In the genomic region with DNA sequence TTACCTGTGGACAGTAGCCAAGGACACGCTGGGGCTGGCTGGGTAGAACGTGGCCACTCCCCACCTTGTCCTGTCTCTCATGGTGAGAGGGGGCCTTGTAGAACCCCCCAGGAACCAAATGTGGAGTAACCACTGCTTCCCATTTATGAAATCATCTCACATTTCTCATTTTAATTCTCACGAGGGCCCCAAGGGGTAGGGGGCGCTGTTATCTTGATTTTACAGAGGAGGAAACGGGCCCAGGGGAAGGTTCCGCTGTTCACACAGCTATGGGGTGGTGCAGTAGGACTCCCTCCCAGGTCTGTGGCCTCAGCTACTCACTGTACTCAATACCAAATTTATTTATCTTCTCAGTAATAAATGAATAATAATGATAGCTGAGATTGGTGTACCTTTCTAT, we compare ENCODE assay signal across 9 cellular contexts. TPM values are rescaled to one million over a fixed set of nuclear protein-coding genes. Genes with fewer than 3 reads are reported as not detected.
DNase-seq lines count a peak whose midpoint lies in the region; TF ChIP-seq lines count a peak whose summit lies in the region.
"Had no signal": no experiment of that assay in that cellular context is flagged by ENCODE, and none has a peak within 500 bp of the region (broad histone marks: within the 10 kb centered on the region; RNA-seq: fewer than 3 reads in every experiment).

No MANE protein-coding gene starts in this region.

- H3K27ac ChIP-seq in CD4-positive, alpha-beta memory T cell (ENCODE audit: low read depth, low read length), result no peak overlapping the region
- no peak overlapping the region for H3K27ac ChIP-seq in neuronal stem cell (replicated peaks; ENCODE audit: low read length)
- H3K27ac ChIP-seq in coronary artery, result no peak overlapping the region

- DNase-seq in CD4-positive, alpha-beta memory T cell, result peak; percentile 71 to 73 (median 73)
- DNase-seq in Kasumi-1 (lab: John Stamatoyannopoulos, UW) (peak; percentile 68 to 74), neuronal stem cell (ENCODE audit: low spot score) (no peak), SK-N-DZ (ENCODE audit: low spot score) (no peak), NCI-H187 treated with DMSO at 0.1 percent for 48 hours (lab: John Stamatoyannopoulos, UW) (no peak), coronary artery (ENCODE audit: low spot score) (no peak)
- peak; percentile 76 for DNase-seq in activated CD4-positive, alpha-beta T cell treated with anti-CD3 and anti-CD28 coated beads, Interleukin-2, amount 50 U/mL, for 1 hour
- DNase-seq in effector CD8-positive, alpha-beta T cell (lab: John Stamatoyannopoulos, UW), result peak; percentile 48

- no CpG with 5 or more reads among the region's 6 CpGs for WGBS in neuronal stem cell (ENCODE audit: extremely low coverage in 2 of 2, insufficient read length in 2 of 2, insufficient replicate concordance in 1 of 2), 2 donors

- H2AK5ac ChIP-seq in neuronal stem cell (ENCODE audit: low read depth, low read length), result no peak overlapping the region

- H3K27me3 ChIP-seq in CD4-positive, alpha-beta memory T cell (ENCODE audit: insufficient read depth, low read length), result no peaks in the 10 kb centered on the region
- H3K27me3 ChIP-seq in neuronal stem cell (ENCODE audit: control insufficient read depth in 3 of 3, insufficient read depth in 3 of 3, low read depth in 1 of 3, low read length in 3 of 3), result peaks cover 0 to 43% (median 3%) of the 10 kb centered on the region in 3 experiments

- H4K8ac ChIP-seq in neuronal stem cell (ENCODE audit: low read depth, low read length), result no peak overlapping the region

- POLR2A ChIA-PET in CD4-positive, alpha-beta memory T cell (lab: Charles Lee; ENCODE audit: partially characterized antibody), result interaction anchor here (1.2 to 2.0 kb wide), 5 partner anchors 19 to 148 kb away, joined by 4 to 7 read pairs (median 6); a partner anchor contains a TSS

- H3K4me3 Mint-ChIP-seq in CD4-positive, alpha-beta memory T cell, result no peak overlapping the region

- H3K9ac ChIP-seq in neuronal stem cell (ENCODE audit: low read depth, low read length, poor library complexity), result no peak overlapping the region

- H3K18ac ChIP-seq in neuronal stem cell (ENCODE audit: low read length), result peak overlapping the region; percentile 70

- H3K9me3 ChIP-seq in CD4-positive, alpha-beta memory T cell (ENCODE audit: control insufficient read depth in 1 of 2, low read length in 2 of 2), result no peaks in the 10 kb centered on the region
- H3K9me3 ChIP-seq in neuronal stem cell (replicated peaks in 1 of 2; ENCODE audit: control insufficient read depth in 2 of 2, insufficient read depth in 1 of 2, low read depth in 1 of 2, low read length in 2 of 2), result no peaks in the 10 kb centered on the region
- H3K9me3 ChIP-seq: HAP-1 had no signal

- H3K4me1 ChIP-seq in CD4-positive, alpha-beta memory T cell (ENCODE audit: insufficient read depth, low read length), result peaks cover 34% of the 10 kb centered on the region
- peaks cover 0 to 5% of the 10 kb centered on the region in 2 donors for H3K4me1 ChIP-seq in neuronal stem cell (ENCODE audit: control insufficient read depth in 2 of 2, insufficient read depth in 1 of 2, low read depth in 1 of 2, low read length in 2 of 2)
- H3K4me1 ChIP-seq: HAP-1 had no signal

- no peaks in the 10 kb centered on the region for H3K36me3 ChIP-seq in CD4-positive, alpha-beta memory T cell (ENCODE audit: insufficient read depth, low read length)
- H3K36me3 ChIP-seq in neuronal stem cell (replicated peaks in 1 of 2; ENCODE audit: control insufficient read depth in 2 of 2, insufficient read depth in 2 of 2, low read length in 2 of 2), result no peaks in the 10 kb centered on the region
- H3K36me3 ChIP-seq: HAP-1 had no signal

- no peak overlapping the region for H2BK5ac ChIP-seq in neuronal stem cell (ENCODE audit: low read length)

- H3K4ac ChIP-seq in neuronal stem cell (ENCODE audit: low read length), result no peak overlapping the region

- intact Hi-C loops in CD4-positive, alpha-beta memory T cell (cut with micrococcal nuclease), result loop anchor here (1.0 to 2.0 kb wide), 3 partner anchors 39 to 149 kb away; a partner anchor contains a TSS

- H3K9me3 Mint-ChIP-seq in CD4-positive, alpha-beta memory T cell, result no peaks in the 10 kb centered on the region

- H3K4me1 Mint-ChIP-seq in CD4-positive, alpha-beta memory T cell, result peaks cover 22 to 55% (median 37%) of the 10 kb centered on the region in 4 donors

- H3K4me2 ChIP-seq in neuronal stem cell (ENCODE audit: insufficient read depth, low read length, poor library complexity, severe bottlenecking), result no peak overlapping the region

- CTCF ChIA-PET in CD4-positive, alpha-beta memory T cell (lab: Charles Lee; ENCODE audit: partially characterized antibody), result interaction anchor here (0.6 to 6.0 kb wide), 25 partner anchors 9 to 272 kb away, joined by 3 to 90 read pairs (median 4); a partner anchor contains a TSS

- H3K79me1 ChIP-seq in neuronal stem cell (ENCODE audit: low read depth, low read length), result no peaks in the 10 kb centered on the region

- peak overlapping the region; percentile 68 to 92 (median 87) for H3K27ac Mint-ChIP-seq in CD4-positive, alpha-beta memory T cell

- peak overlapping the region; percentile 66 for H4K91ac ChIP-seq in neuronal stem cell (ENCODE audit: low read depth, low read length, poor library complexity)

- no peaks in the 10 kb centered on the region for H3K36me3 Mint-ChIP-seq in CD4-positive, alpha-beta memory T cell

- no peak overlapping the region for H3K23ac ChIP-seq in neuronal stem cell (ENCODE audit: low read depth, low read length, poor library complexity)

- peak overlapping the region; percentile 72 for H3K14ac ChIP-seq in neuronal stem cell (ENCODE audit: low read length)

- H2BK15ac ChIP-seq in neuronal stem cell (ENCODE audit: low read length), result no peak overlapping the region

- no peak overlapping the region for H2BK120ac ChIP-seq in neuronal stem cell (ENCODE audit: low read depth, low read length)

- H3K4me3 ChIP-seq in CD4-positive, alpha-beta memory T cell (ENCODE audit: low read length in 2 of 2), result no peak overlapping the region
- H3K4me3 ChIP-seq in neuronal stem cell (ENCODE audit: low read length in 2 of 2) (no peak overlapping the region), coronary artery (no peak overlapping the region)
- H3K4me3 ChIP-seq: HAP-1 had no signal

- no peak for TF ChIP-seq CTCF in coronary artery (IDR thresholded peaks at IDR 0.05)

- peaks cover 2 to 3% of the 10 kb centered on the region in 2 donors for H3K27me3 Mint-ChIP-seq in CD4-positive, alpha-beta memory T cell

- H2AFZ ChIP-seq in neuronal stem cell (ENCODE audit: low read length), result no peak overlapping the region

- no peak overlapping the region for H2BK12ac ChIP-seq in neuronal stem cell (ENCODE audit: low read length)

RNA-seq across cellular contexts. Expression of a gene that starts 5.5 kb away (rescaled TPM):
- total RNA-seq in CD4-positive, alpha-beta memory T cell, result not detected
- not detected for polyA plus RNA-seq in CD4-positive, alpha-beta memory T cell
- 1.3 TPM for polyA plus RNA-seq in neuronal stem cell (2013, experiment 1 of 2)
- polyA plus RNA-seq in neuronal stem cell (2013, experiment 2 of 2), result 1.6 TPM
- polyA plus RNA-seq in SK-N-DZ (2014; cell fraction: cytosol; rRNA removed), result 0.97 TPM in 1 of 2 replicates, not detected in the other
- not detected in 2 replicates for polyA plus RNA-seq in SK-N-DZ (2014; cell fraction: nucleus; rRNA removed)

RNA-seq across cellular contexts. Expression of a gene that starts 19.5 kb away (rescaled TPM):
- total RNA-seq in CD4-positive, alpha-beta memory T cell, result 10 to 100 TPM; 13.1 to 14.5 TPM
- polyA plus RNA-seq in CD4-positive, alpha-beta memory T cell, result 10 to 100 TPM; 18.9 to 24.7 TPM
- polyA plus RNA-seq in neuronal stem cell (2013, experiment 1 of 2), result 8.7 TPM
- 8.8 TPM for polyA plus RNA-seq in neuronal stem cell (2013, experiment 2 of 2)
- polyA plus RNA-seq in SK-N-DZ (2014; cell fraction: cytosol; rRNA removed), result not detected in 2 replicates
- polyA plus RNA-seq in SK-N-DZ (2014; cell fraction: nucleus; rRNA removed), result not detected in 2 replicates

RNA-seq across cellular contexts. Expression of a gene that starts 25.9 kb away (rescaled TPM):
- total RNA-seq in CD4-positive, alpha-beta memory T cell, result 10 to 100 TPM; 60.5 to 66.1 TPM
- 100 to 1,000 TPM; 189 to 259 TPM for polyA plus RNA-seq in CD4-positive, alpha-beta memory T cell
- 53.8 TPM for polyA plus RNA-seq in neuronal stem cell (2013, experiment 1 of 2)
- polyA plus RNA-seq in neuronal stem cell (2013, experiment 2 of 2), result 52.0 TPM
- 175 and 200 TPM in 2 replicates for polyA plus RNA-seq in SK-N-DZ (2014; cell fraction: cytosol; rRNA removed)
- 79.3 and 83.1 TPM in 2 replicates for polyA plus RNA-seq in SK-N-DZ (2014; cell fraction: nucleus; rRNA removed)

Comparison
In these comparisons a context has a peak if more than half of its experiments do, and no peak if none do; other contexts are left out.
1. DNase-seq: peak in CD4-positive, alpha-beta memory T cell (5 of 5), Kasumi-1 (2 of 2), activated CD4-positive, alpha-beta T cell treated with anti-CD3 and anti-CD28 coated beads, Interleukin-2, amount 50 U/mL, for 1 hour (single experiment) and effector CD8-positive, alpha-beta T cell (single experiment); none in neuronal stem cell (single experiment), SK-N-DZ (single experiment), NCI-H187 treated with DMSO at 0.1 percent for 48 hours (single experiment) and coronary artery (single experiment).